Comparison of ENCODE assay signal across 18 cellular contexts in the genomic region with DNA sequence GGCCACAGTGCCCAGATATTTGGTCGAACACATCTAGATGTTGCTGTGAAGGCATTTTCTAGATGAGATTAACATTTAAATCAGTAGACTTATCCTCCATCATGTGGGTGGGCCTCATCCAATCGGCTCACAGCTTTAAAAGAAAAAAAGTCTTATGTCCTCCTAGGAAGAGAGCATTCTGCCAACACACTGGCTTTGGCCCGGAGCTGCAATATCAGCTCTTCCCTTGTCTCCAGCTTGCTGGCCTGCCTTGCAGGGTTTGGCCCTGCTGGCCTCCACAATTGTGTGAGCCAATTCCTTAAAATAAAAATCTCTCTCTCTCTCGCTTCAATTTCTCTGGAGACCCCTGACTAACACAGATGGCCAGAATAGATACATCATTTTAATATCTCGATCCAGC. TPM values are rescaled to one million over a fixed set of nuclear protein-coding genes. Genes with fewer than 3 reads are reported as not detected.
A peak's percentile ranks its signal among the peaks of the same experiment; 100 is the strongest.
DNase-seq lines count a peak whose midpoint lies in the region; ATAC-seq lines count a peak whose summit lies in the region.
"Had no signal": no experiment of that assay in that cellular context is flagged by ENCODE, and none has a peak within 500 bp of the region (broad histone marks: within the 10 kb centered on the region; RNA-seq: fewer than 3 reads in every experiment).

No MANE protein-coding gene starts in this region.

- no peaks in the 10 kb centered on the region for H3K4me1 Mint-ChIP-seq in natural killer cell treated with Interleukin-12 subunit alpha and Interleukin-12 subunit beta and Interleukin-15 and Interleukin-18, amount 100 ng/mL, for 72 hours (ENCODE audit: low read depth in 2 of 2)
- H3K4me1 Mint-ChIP-seq: B cell; CD4-positive, alpha-beta memory T cell; GM23338; H9 had no signal

- H3K36me3 Mint-ChIP-seq in natural killer cell treated with Interleukin-12 subunit alpha and Interleukin-12 subunit beta and Interleukin-15 and Interleukin-18, amount 100 ng/mL, for 72 hours, result no peaks in the 10 kb centered on the region
- H3K36me3 Mint-ChIP-seq: CD4-positive, alpha-beta memory T cell had no signal

- DNase-seq in left ventricle myocardium superior, result no peak
- no peak for DNase-seq in Right ventricle myocardium inferior (ENCODE audit: missing footprints)
- DNase-seq in NCI-H446 treated with DMSO at 0.1 percent for 48 hours (lab: John Stamatoyannopoulos, UW), result peak; percentile 34
- no peak for DNase-seq in sciatic nerve (ENCODE audit: low spot score)
- no peak for DNase-seq in natural killer cell treated with Interleukin-12 subunit alpha and Interleukin-12 subunit beta and Interleukin-15 and Interleukin-18, amount 100 ng/mL, for 72 hours (ENCODE audit: low spot score)
- DNase-seq: Calu3; CD4-positive, alpha-beta memory T cell; COR-L47; DMS53; DMS79 treated with DMSO at 0.1 percent for 48 hours; H9 had no signal

- intact Hi-C loops in left ventricle myocardium superior (cut with micrococcal nuclease) (no loop called here), Right ventricle myocardium inferior (cut with DNase I) (no loop called here), sciatic nerve (cut with DNase I) (no loop called here)

- no peak overlapping the region for H3K27ac Mint-ChIP-seq in natural killer cell treated with Interleukin-12 subunit alpha and Interleukin-12 subunit beta and Interleukin-15 and Interleukin-18, amount 100 ng/mL, for 72 hours
- H3K27ac Mint-ChIP-seq: B cell; CD4-positive, alpha-beta memory T cell; GM23338; H9 had no signal

- peak; percentile 27 for ATAC-seq in left ventricle myocardium superior
- ATAC-seq in Right ventricle myocardium inferior, result no peak
- peak; percentile 48 for ATAC-seq in sciatic nerve
- ATAC-seq in HG03095 (IDR thresholded peaks at IDR 0.05; ENCODE audit: unreplicated experiment), result no peak
- no peak for ATAC-seq in GM19455 (IDR thresholded peaks at IDR 0.05; ENCODE audit: unreplicated experiment)
- no peak for ATAC-seq in natural killer cell treated with Interleukin-12 subunit alpha and Interleukin-12 subunit beta and Interleukin-15 and Interleukin-18, amount 100 ng/mL, for 72 hours
- ATAC-seq: GM23338, HCT116 had no signal

- H3K4me3 Mint-ChIP-seq in natural killer cell treated with Interleukin-12 subunit alpha and Interleukin-12 subunit beta and Interleukin-15 and Interleukin-18, amount 100 ng/mL, for 72 hours, result no peak overlapping the region
- H3K4me3 Mint-ChIP-seq: B cell; CD4-positive, alpha-beta memory T cell; GM23338; H9 had no signal

- peaks cover 14 to 15% of the 10 kb centered on the region in 2 donors for H3K27me3 Mint-ChIP-seq in natural killer cell treated with Interleukin-12 subunit alpha and Interleukin-12 subunit beta and Interleukin-15 and Interleukin-18, amount 100 ng/mL, for 72 hours

- no peaks in the 10 kb centered on the region for H3K9me3 Mint-ChIP-seq in natural killer cell treated with Interleukin-12 subunit alpha and Interleukin-12 subunit beta and Interleukin-15 and Interleukin-18, amount 100 ng/mL, for 72 hours
- H3K9me3 Mint-ChIP-seq: CD4-positive, alpha-beta memory T cell; GM23338; H9 had no signal

RNA-seq across cellular contexts. Expression of a gene that starts 13.1 kb away (rescaled TPM):
- total RNA-seq in left ventricle myocardium superior, result 2.1 TPM
- 1.1 TPM for total RNA-seq in Right ventricle myocardium inferior
- total RNA-seq in sciatic nerve, result 8.2 TPM
- not detected for total RNA-seq in natural killer cell treated with Interleukin-12 subunit alpha and Interleukin-12 subunit beta and Interleukin-15 and Interleukin-18, amount 100 ng/mL, for 72 hours
- total RNA-seq: CD4-positive, alpha-beta memory T cell; Daoy; H4 had no signal

RNA-seq across cellular contexts. Expression of a gene that starts 54.5 kb away (rescaled TPM):
- 1.3 TPM for total RNA-seq in left ventricle myocardium superior
- not detected for total RNA-seq in Right ventricle myocardium inferior
- total RNA-seq in sciatic nerve, result not detected
- not detected for total RNA-seq in natural killer cell treated with Interleukin-12 subunit alpha and Interleukin-12 subunit beta and Interleukin-15 and Interleukin-18, amount 100 ng/mL, for 72 hours
- total RNA-seq: B cell; CD4-positive, alpha-beta memory T cell; Daoy; H4 had no signal

RNA-seq across cellular contexts. Expression of a gene that starts 57.3 kb away (rescaled TPM):
- total RNA-seq in left ventricle myocardium superior (not detected), Right ventricle myocardium inferior (not detected), sciatic nerve (not detected)
- not detected for total RNA-seq in natural killer cell treated with Interleukin-12 subunit alpha and Interleukin-12 subunit beta and Interleukin-15 and Interleukin-18, amount 100 ng/mL, for 72 hours
- total RNA-seq: B cell; Calu3; CD4-positive, alpha-beta memory T cell; Daoy; H4 had no signal

Comparison
In these comparisons a context has a peak if more than half of its experiments do, and no peak if none do; other contexts are left out.
1. ATAC-seq: peak in left ventricle myocardium superior (single experiment) and sciatic nerve (single experiment); none in Right ventricle myocardium inferior (single experiment), HG03095 (single experiment), GM19455 (single experiment) and natural killer cell treated with Interleukin-12 subunit alpha and Interleukin-12 subunit beta and Interleukin-15 and Interleukin-18, amount 100 ng/mL, for 72 hours (0 of 2).